Comparison of ENCODE assay signal across 8 cellular contexts in genomic region chr3:183116051-183116614, GRCh38. TPM values are rescaled to one million over a fixed set of nuclear protein-coding genes. Genes with fewer than 3 reads are reported as not detected.
DNase-seq lines count a peak whose midpoint lies in the region; ATAC-seq and TF ChIP-seq lines count a peak whose summit lies in the region.

No MANE protein-coding gene starts in this region.

- H3K4me3 ChIP-seq in rectal smooth muscle tissue (ENCODE audit: low read length) (peak overlapping the region; percentile 42), coronary artery (no peak overlapping the region)

- DNase-seq in 8988T (peak; percentile 83), NCI-H510A (lab: John Stamatoyannopoulos, UW) (peak; percentile 92), foreskin keratinocyte (peak in 1 of 2 donors; percentile 20), coronary artery (ENCODE audit: low spot score) (no peak)
- DNase-seq in activated CD8-positive, alpha-beta memory T cell treated with anti-CD3 and anti-CD28 coated beads, Interleukin-2, amount 50 U/mL, for 4 hours = peak; percentile 52

- TF ChIP-seq CTCF in foreskin keratinocyte (conservative IDR thresholded peaks at IDR 0.05) (no peak), coronary artery (IDR thresholded peaks at IDR 0.05) (no peak)

- H3K4me1 ChIP-seq in foreskin keratinocyte (no peaks in the 10 kb centered on the region), rectal smooth muscle tissue (ENCODE audit: control insufficient read depth, insufficient read depth, low read length) (no peaks in the 10 kb centered on the region)

- H3K27me3 ChIP-seq in foreskin keratinocyte (peaks cover 35% of the 10 kb centered on the region), rectal smooth muscle tissue (ENCODE audit: control insufficient read depth, insufficient read depth, low read length) (no peaks in the 10 kb centered on the region)

- no peak overlapping the region for H3K9ac ChIP-seq in rectal smooth muscle tissue (ENCODE audit: low read length)

- H3K27ac ChIP-seq in foreskin keratinocyte (no peak overlapping the region), rectal smooth muscle tissue (ENCODE audit: low read depth, low read length) (no peak overlapping the region), coronary artery (no peak overlapping the region)

- peak; percentile 92 for ATAC-seq in GM19023 (IDR thresholded peaks at IDR 0.05; ENCODE audit: unreplicated experiment)
- peak; percentile 84 for ATAC-seq in HG03280 (IDR thresholded peaks at IDR 0.05; ENCODE audit: unreplicated experiment)
- ATAC-seq in foreskin keratinocyte = peak; percentile 77

- H3K36me3 ChIP-seq in rectal smooth muscle tissue (ENCODE audit: control insufficient read depth, insufficient read depth, low read length) = no peaks in the 10 kb centered on the region

RNA-seq across cellular contexts. Expression of gene MCCC1, which starts 16.8 kb away (rescaled TPM):
- total RNA-seq in foreskin keratinocyte = 11.6 and 12.9 TPM in 2 replicates
- 10.4 and 13.5 TPM in 2 replicates for polyA plus RNA-seq in foreskin keratinocyte

RNA-seq across cellular contexts. Expression of gene LAMP3, which starts 46.4 kb away (rescaled TPM):
- 3.4 and 4.0 TPM in 2 replicates for total RNA-seq in foreskin keratinocyte
- 2.1 and 2.5 TPM in 2 replicates for polyA plus RNA-seq in foreskin keratinocyte
